In genomic region chrX:74473116-74473515, GRCh38 we compare ENCODE assay signal across 1 cellular context. TPM values are rescaled to one million over a fixed set of nuclear protein-coding genes. Genes with fewer than 3 reads are reported as not detected.
"Had no signal": no experiment of that assay in that cellular context is flagged by ENCODE, and none has a peak within 500 bp of the region (broad histone marks: within the 10 kb centered on the region; RNA-seq: fewer than 3 reads in every experiment).

No MANE protein-coding gene starts in this region.

RNA-seq across cellular contexts. Expression of gene SLC16A2, which starts 51.8 kb away (rescaled TPM):
- total RNA-seq: natural killer cell had no signal
